ENCODE assay signal across 15 cellular contexts in the genomic region with DNA sequence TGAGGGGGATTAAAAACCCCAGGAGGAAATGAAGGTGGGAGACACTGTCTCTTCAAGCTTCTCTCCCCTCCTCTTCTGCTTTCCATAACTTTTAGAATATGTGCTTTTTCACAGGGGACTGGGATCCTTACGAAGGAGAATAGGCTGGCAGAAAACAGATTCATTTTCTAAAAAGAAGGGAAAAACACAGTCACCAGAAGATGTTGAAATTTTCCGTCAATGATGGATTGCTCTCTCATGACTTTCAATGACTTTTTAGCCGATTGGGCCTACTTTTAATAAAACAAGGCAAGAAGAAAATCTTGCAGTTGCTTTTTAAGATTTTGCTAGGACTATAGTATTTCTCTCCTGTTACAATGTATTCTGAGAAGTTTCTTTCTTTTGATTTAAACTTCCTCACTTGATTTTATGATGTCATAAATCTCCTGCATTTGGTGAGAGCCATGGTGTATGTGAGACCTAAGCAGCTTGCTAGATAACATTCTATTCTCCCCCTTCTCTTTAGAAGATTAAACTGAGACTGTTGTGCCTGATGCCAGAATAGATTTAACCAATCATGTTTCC.
DNase-seq lines count a peak whose midpoint lies in the region; ATAC-seq, FAIRE-seq and TF ChIP-seq lines count a peak whose summit lies in the region.
"Had no signal": no experiment of that assay in that cellular context is flagged by ENCODE, and none has a peak within 500 bp of the region (broad histone marks: within the 10 kb centered on the region; RNA-seq: fewer than 3 reads in every experiment).

No MANE protein-coding gene starts in this region.

- H3K27me3 ChIP-seq in adrenal gland (no peaks in the 10 kb centered on the region), neural progenitor cell (no peaks in the 10 kb centered on the region), upper lobe of right lung (no peaks in the 10 kb centered on the region)

- no peak for ATAC-seq in upper lobe of right lung
- no peak for ATAC-seq in stimulated activated naive CD8-positive, alpha-beta T cell treated with anti-CD3 and anti-CD28 coated beads, Interleukin-15, Interleukin-2, amounts not matched to agents 100 U/mL and 50 U/mL, for 24 hours
- ATAC-seq: PC-3 had no signal

- H3K27ac ChIP-seq in adrenal gland (peak overlapping the region; percentile 51 to 89 (median 86)), neural progenitor cell (peak overlapping the region; percentile 30), upper lobe of right lung (peak overlapping the region; percentile 49)
- H3K27ac ChIP-seq: HL-60 had no signal

- peaks cover 6% of the 10 kb centered on the region for H4K20me1 ChIP-seq in neural progenitor cell (ENCODE audit: low read depth)

- H3K27ac Mint-ChIP-seq in neural progenitor cell, result no peak overlapping the region
- H3K27ac Mint-ChIP-seq: HFFc6 had no signal

- intact Hi-C loops in adrenal gland (cut with DNase I), result no loop called here
- intact Hi-C loops in upper lobe of right lung (cut with DNase I), result no loop called here

- H3K79me2 ChIP-seq in neural progenitor cell (ENCODE audit: low read depth), result no peaks in the 10 kb centered on the region

- TF ChIP-seq POLR2A in adrenal gland (IDR thresholded peaks at IDR 0.05), result no peak

- H3K4me3 Mint-ChIP-seq in neural progenitor cell, result no peak overlapping the region
- H3K4me3 Mint-ChIP-seq: HFFc6 had no signal

- H3K4me1 Mint-ChIP-seq in neural progenitor cell, result peaks cover 18% of the 10 kb centered on the region

- peaks cover 12% of the 10 kb centered on the region for H3K9me3 Mint-ChIP-seq in neural progenitor cell
- H3K9me3 Mint-ChIP-seq: HFFc6 had no signal

- H3K9me3 ChIP-seq in adrenal gland (replicated peaks in 1 of 3), result no peaks in the 10 kb centered on the region
- no peaks in the 10 kb centered on the region for H3K9me3 ChIP-seq in neural progenitor cell (ENCODE audit: low read depth)
- no peaks in the 10 kb centered on the region for H3K9me3 ChIP-seq in upper lobe of right lung

- no peak for DNase-seq in adrenal gland
- DNase-seq in fibroblast of mammary gland (ENCODE audit: low read depth), result peak; percentile 43
- DNase-seq in neural progenitor cell (ENCODE audit: low spot score), result no peak
- DNase-seq in upper lobe of right lung, result no peak
- DNase-seq in stimulated activated naive CD8-positive, alpha-beta T cell treated with anti-CD3 and anti-CD28 coated beads, Interleukin-15, Interleukin-2, amounts not matched to agents 100 U/mL and 50 U/mL, for 24 hours, result no peak
- DNase-seq in HTR-8/SVneo (ENCODE audit: insufficient read length, low spot score), result no peak
- DNase-seq in NCI-H146 (lab: John Stamatoyannopoulos, UW), result no peak
- DNase-seq: GOT3, HFFc6, KG1, NCI-H1092, NCI-H1694 treated with DMSO at 0.1 percent for 48 hours, NCI-H345, PC-3 had no signal

- 20 to 34% (median 28%) methylated on average over 3 of the region's 3 CpGs for WGBS in adrenal gland, 4 donors

- TF ChIP-seq CTCF in adrenal gland (IDR thresholded peaks at IDR 0.05) (no peak), fibroblast of mammary gland (conservative IDR thresholded peaks at IDR 0.05; ENCODE audit: control insufficient read depth, insufficient read depth, low read depth, low read length) (no peak), neural progenitor cell (IDR thresholded peaks at IDR 0.05) (no peak), upper lobe of right lung (IDR thresholded peaks at IDR 0.05) (no peak)

- H3K4me3 ChIP-seq in adrenal gland, result peak overlapping the region in 1 of 4 donors; percentile 30
- no peak overlapping the region for H3K4me3 ChIP-seq in fibroblast of mammary gland (ENCODE audit: control insufficient read depth, low read depth, low read length)
- no peak overlapping the region for H3K4me3 ChIP-seq in neural progenitor cell
- H3K4me3 ChIP-seq in upper lobe of right lung, result no peak overlapping the region

- H3K4me2 ChIP-seq in neural progenitor cell, result no peak overlapping the region

- H3K36me3 ChIP-seq in adrenal gland (replicated peaks in 1 of 2) (no peaks in the 10 kb centered on the region), neural progenitor cell (no peaks in the 10 kb centered on the region), upper lobe of right lung (no peaks in the 10 kb centered on the region)

- peaks cover 12% of the 10 kb centered on the region for H3K36me3 Mint-ChIP-seq in neural progenitor cell

- H3K27me3 Mint-ChIP-seq in neural progenitor cell (ENCODE audit: insufficient read depth, low read depth), result peaks cover 3% of the 10 kb centered on the region

- FAIRE-seq in HTR-8/SVneo (lab: Jason Lieb, UNC), result no peak

- H3F3A ChIP-seq in neural progenitor cell (ENCODE audit: low read depth), result peaks cover 7% of the 10 kb centered on the region

- H3K9ac ChIP-seq in neural progenitor cell, result no peak overlapping the region

- no peak overlapping the region for H2AFZ ChIP-seq in neural progenitor cell (replicated peaks)

- peaks cover 21 to 23% of the 10 kb centered on the region in 2 donors for H3K4me1 ChIP-seq in adrenal gland (replicated peaks in 1 of 2)
- H3K4me1 ChIP-seq in neural progenitor cell, result peaks cover 30% of the 10 kb centered on the region
- H3K4me1 ChIP-seq in upper lobe of right lung, result peaks cover 27% of the 10 kb centered on the region

Comparison
In these comparisons a context has a peak if more than half of its experiments do, and no peak if none do; other contexts are left out.
1. H3K27ac ChIP-seq: peak in every context shown above with its lines; median percentile 86 in adrenal gland; 49 in upper lobe of right lung; 30 in neural progenitor cell.